ENCODE assay signal across 8 cellular contexts in genomic region chr3:47825590-47825989, GRCh38. TPM values are rescaled to one million over a fixed set of nuclear protein-coding genes. Genes with fewer than 3 reads are reported as not detected.
DNase-seq lines count a peak whose midpoint lies in the region; ATAC-seq and TF ChIP-seq lines count a peak whose summit lies in the region.

No MANE protein-coding gene starts in this region.

- peak; percentile 22 for DNase-seq in BE2C
- no peak for DNase-seq in dorsolateral prefrontal cortex
- no peak for DNase-seq in natural killer cell
- no peak for DNase-seq in globus pallidus (ENCODE audit: low spot score)
- no peak for DNase-seq in dermis blood vessel endothelial cell

- H3K4me1 Mint-ChIP-seq in natural killer cell, result peaks cover 18 to 24% of the 10 kb centered on the region in 2 donors

- H3K36me3 Mint-ChIP-seq in natural killer cell, result peaks cover 1% of the 10 kb centered on the region

- H3K36me3 ChIP-seq in BE2C (peaks cover 19% of the 10 kb centered on the region), KOPT-K1 (ENCODE audit: insufficient read depth, low read length) (peaks cover 55% of the 10 kb centered on the region)

- H3K4me1 ChIP-seq in BE2C, result no peaks in the 10 kb centered on the region; the same call in 1 of the 2 replicates

- no peaks in the 10 kb centered on the region for H3K9me3 ChIP-seq in BE2C
- no peaks in the 10 kb centered on the region for H3K9me3 ChIP-seq in KOPT-K1 (ENCODE audit: insufficient read depth, low read length, poor library complexity, severe bottlenecking)

- H3K4me3 ChIP-seq in BE2C (ENCODE audit: low read depth, low read length), result peak overlapping the region; percentile 81
- H3K4me3 ChIP-seq in dorsolateral prefrontal cortex, result peak overlapping the region; percentile 72 to 100 (median 95)

- H3K27ac Mint-ChIP-seq in natural killer cell, result peak overlapping the region; percentile 58 to 90

- H3K27ac ChIP-seq in KOPT-K1 (ENCODE audit: low read depth, low read length, poor library complexity, severe bottlenecking), result peak overlapping the region; percentile 82
- H3K27ac ChIP-seq in dorsolateral prefrontal cortex, result peak overlapping the region in 40 of 59 donors; percentile 66 to 94 (median 86)

- intact Hi-C loops in dorsolateral prefrontal cortex (cut with DNase I), result no loop called here
- intact Hi-C loops in natural killer cell (cut with micrococcal nuclease), result loop anchor here (1.0 kb wide), 1 partner anchor 303 kb away; no protein-coding TSS in a partner anchor

- ATAC-seq in natural killer cell (no peak), HG02840 (IDR thresholded peaks at IDR 0.05; ENCODE audit: low FRiP score, unreplicated experiment) (no peak), HG03571 (IDR thresholded peaks at IDR 0.05; ENCODE audit: unreplicated experiment) (no peak)

- H3K27me3 Mint-ChIP-seq in natural killer cell (ENCODE audit: low read depth in 2 of 2), result no peaks in the 10 kb centered on the region

- TF ChIP-seq CTCF in BE2C (IDR thresholded peaks at IDR 0.05; ENCODE audit: low read depth, low read length), result no peak
- no peak for TF ChIP-seq CTCF in dorsolateral prefrontal cortex (IDR thresholded peaks at IDR 0.05 in 54 of 56, conservative IDR thresholded peaks at IDR 0.05 in 2 of 56; ENCODE audit: low read depth in 1 of 56, partially characterized antibody in 56 of 56)
- TF ChIP-seq CTCF in natural killer cell (IDR thresholded peaks at IDR 0.05), result no peak

- peak overlapping the region; percentile 89 for H3K4me3 Mint-ChIP-seq in natural killer cell

- H3K27me3 ChIP-seq in BE2C (no peaks in the 10 kb centered on the region), dorsolateral prefrontal cortex (no peaks in the 10 kb centered on the region)

- H3K9me3 Mint-ChIP-seq in natural killer cell, result no peaks in the 10 kb centered on the region

RNA-seq across cellular contexts. Expression of gene DHX30, which starts 22.7 kb away (rescaled TPM):
- 114 TPM for polyA plus RNA-seq in BE2C (2012; ENCODE audit: insufficient read depth, insufficient read length, low read depth)
- total RNA-seq in dorsolateral prefrontal cortex (100 to 1,000 TPM in 93 of 120 experiments, 10 to 100 TPM in 27; 83.4 to 134 (median 107) TPM), natural killer cell (10 to 100 TPM; 72.0 to 83.4 (median 82.1) TPM), dermis blood vessel endothelial cell (79.3 and 104 TPM in 2 replicates)

RNA-seq across cellular contexts. Expression of gene SMARCC1, which starts 43.9 kb away (rescaled TPM):
- polyA plus RNA-seq in BE2C (2012; ENCODE audit: insufficient read depth, insufficient read length, low read depth), result 36.4 TPM
- total RNA-seq in dorsolateral prefrontal cortex (10 to 100 TPM; 32.9 to 86.8 (median 53.7) TPM), natural killer cell (100 to 1,000 TPM in 2 of 3 donors, 10 to 100 TPM in 1; 96.1 to 108 (median 102) TPM), dermis blood vessel endothelial cell (35.6 and 41.3 TPM in 2 replicates)
